1 cellular context compared by ENCODE assay signal in the genomic region with DNA sequence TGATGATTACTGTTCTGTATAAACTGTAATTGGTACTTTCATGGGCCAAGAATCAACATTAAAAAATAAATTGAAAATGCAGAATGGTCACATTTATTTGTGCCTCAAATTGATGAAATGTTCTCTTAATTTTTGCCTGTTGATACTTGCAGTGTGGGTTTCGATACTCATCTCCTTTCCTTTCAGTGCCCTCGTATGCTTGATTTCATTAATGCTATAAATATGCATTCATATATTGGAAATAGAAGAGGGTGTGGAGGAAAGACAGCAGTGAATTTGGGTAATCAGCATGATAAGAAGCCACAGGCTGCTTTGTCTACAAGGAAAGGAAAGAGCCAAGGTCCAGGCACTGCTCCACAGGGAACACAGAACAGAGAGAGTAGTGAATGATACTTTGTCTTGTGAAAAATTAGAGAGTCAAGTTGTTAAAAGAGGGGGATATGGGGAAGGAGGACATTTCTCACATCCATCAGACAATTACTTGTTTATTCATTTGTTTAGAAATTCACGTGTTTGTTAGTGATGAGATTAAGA.
TF ChIP-seq lines count a peak whose summit lies in the region.

No MANE protein-coding gene starts in this region.

TF ChIP-seq in endothelial cell of umbilical vein, 7 proteins besides CTCF, POLR2A, EP300 and RAD21:
- TF ChIP-seq MYC (IDR thresholded peaks at IDR 0.05; ENCODE audit: low read depth, low read length) (no peak), GATA2 (IDR thresholded peaks at IDR 0.05; ENCODE audit: insufficient read depth, insufficient read length, low read depth, low read length) (no peak), JUN (IDR thresholded peaks at IDR 0.05; ENCODE audit: borderline replicate concordance, insufficient read depth, insufficient read length, low read depth) (no peak), EZH2 (IDR thresholded peaks at IDR 0.05; ENCODE audit: borderline replicate concordance, low read depth, low read length, severe bottlenecking) (no peak), POLR2AphosphoS5 (IDR thresholded peaks at IDR 0.05; ENCODE audit: insufficient read depth, low read depth, low read length) (no peak), FOS (IDR thresholded peaks at IDR 0.05; ENCODE audit: borderline replicate concordance, insufficient read depth, low read length) (no peak)
- TF ChIP-seq, protein P1, sequence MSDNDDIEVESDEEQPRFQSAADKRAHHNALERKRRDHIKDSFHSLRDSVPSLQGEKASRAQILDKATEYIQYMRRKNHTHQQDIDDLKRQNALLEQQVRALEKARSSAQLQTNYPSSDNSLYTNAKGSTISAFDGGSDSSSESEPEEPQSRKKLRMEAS (IDR thresholded peaks at IDR 0.05; ENCODE audit: insufficient read depth, insufficient read length) = no peak
